In genomic region chr12:4217091-4217490, GRCh38 we compare ENCODE assay signal across 22 cellular contexts. TPM values are rescaled to one million over a fixed set of nuclear protein-coding genes. Genes with fewer than 3 reads are reported as not detected.
DNase-seq lines count a peak whose midpoint lies in the region; ATAC-seq and TF ChIP-seq lines count a peak whose summit lies in the region.
"Had no signal": no experiment of that assay in that cellular context is flagged by ENCODE, and none has a peak within 500 bp of the region (broad histone marks: within the 10 kb centered on the region; RNA-seq: fewer than 3 reads in every experiment).

No MANE protein-coding gene starts in this region.

- no peaks in the 10 kb centered on the region for H3K36me3 ChIP-seq in upper lobe of right lung
- H3K36me3 ChIP-seq: BLaER1 treated with 17β-estradiol and CSF1 and Interleukin-3, amounts not matched to agents 10 nM and 100 nM; WERI-Rb-1 had no signal

- POLR2A ChIA-PET in GM10248 (lab: Yijun Ruan, JAX) = no interaction called here

- CTCF ChIA-PET in GM10248 (lab: Yijun Ruan, JAX) = interaction anchor here (1.2 to 2.5 kb wide), 5 partner anchors 15 to 110 kb away, joined by 3 to 11 read pairs (median 3); no protein-coding TSS in a partner anchor

- no peaks in the 10 kb centered on the region for H3K27me3 Mint-ChIP-seq in activated naive CD8-positive, alpha-beta T cell
- H3K27me3 Mint-ChIP-seq in activated naive CD8-positive, alpha-beta T cell treated with anti-CD3 and anti-CD28 coated beads for 36 hours = no peaks in the 10 kb centered on the region

- H3K27ac Mint-ChIP-seq in activated naive CD8-positive, alpha-beta T cell = peak overlapping the region; percentile 23
- H3K27ac Mint-ChIP-seq in activated naive CD8-positive, alpha-beta T cell treated with anti-CD3 and anti-CD28 coated beads for 36 hours = no peak overlapping the region
- H3K27ac Mint-ChIP-seq: activated T-helper 2 cell treated with anti-CD3 and anti-CD28 coated beads, Interferon-gamma antibody, Interleukin-2, Interleukin-4, amounts not matched to agents 10 μg/mL and 5 μg/mL and 100 μg/mL, durations not matched to agents 14 hours and 24 hours and 36 hours had no signal

- no peaks in the 10 kb centered on the region for H3K9me3 ChIP-seq in upper lobe of right lung
- H3K9me3 ChIP-seq: body of pancreas, SK-N-SH had no signal

- no peaks in the 10 kb centered on the region for H3K27me3 ChIP-seq in upper lobe of right lung
- H3K27me3 ChIP-seq: body of pancreas had no signal

- no peaks in the 10 kb centered on the region for H3K4me1 ChIP-seq in upper lobe of right lung
- H3K4me1 ChIP-seq: body of pancreas, psoas muscle had no signal

- ATAC-seq in upper lobe of right lung (peak; percentile 48), HG03159 (IDR thresholded peaks at IDR 0.05; ENCODE audit: unreplicated experiment) (no peak)
- ATAC-seq: body of pancreas, psoas muscle had no signal

- H3K36me3 Mint-ChIP-seq in activated naive CD8-positive, alpha-beta T cell = no peaks in the 10 kb centered on the region
- H3K36me3 Mint-ChIP-seq in activated naive CD8-positive, alpha-beta T cell treated with anti-CD3 and anti-CD28 coated beads for 36 hours = no peaks in the 10 kb centered on the region

- no peak overlapping the region for H3K4me3 Mint-ChIP-seq in activated naive CD8-positive, alpha-beta T cell
- no peak overlapping the region for H3K4me3 Mint-ChIP-seq in activated naive CD8-positive, alpha-beta T cell treated with anti-CD3 and anti-CD28 coated beads for 36 hours

- H3K4me3 ChIP-seq in NB4 (ENCODE audit: low read depth, low read length) = no peak overlapping the region
- no peak overlapping the region for H3K4me3 ChIP-seq in upper lobe of right lung
- H3K4me3 ChIP-seq: BLaER1 treated with 17β-estradiol and CSF1 and Interleukin-3, amounts not matched to agents 10 nM and 100 nM; body of pancreas; psoas muscle had no signal

- no peaks in the 10 kb centered on the region for H3K9me3 Mint-ChIP-seq in activated naive CD8-positive, alpha-beta T cell (ENCODE audit: low read depth)
- H3K9me3 Mint-ChIP-seq in activated naive CD8-positive, alpha-beta T cell treated with anti-CD3 and anti-CD28 coated beads for 36 hours = no peaks in the 10 kb centered on the region
- H3K9me3 Mint-ChIP-seq: activated T-helper 2 cell treated with anti-CD3 and anti-CD28 coated beads, Interferon-gamma antibody, Interleukin-2, Interleukin-4, amounts not matched to agents 10 μg/mL and 5 μg/mL and 100 μg/mL, durations not matched to agents 14 hours and 24 hours and 36 hours had no signal

- DNase-seq in activated naive CD8-positive, alpha-beta T cell treated with anti-CD3 and anti-CD28 coated beads for 36 hours = no peak
- DNase-seq in NB4 (ENCODE audit: low read depth) (peak; percentile 63), germinal center (ENCODE audit: low spot score) (peak; percentile 16), upper lobe of right lung (no peak), AML-193 (lab: John Stamatoyannopoulos, UW) (no peak), GM10248 (ENCODE audit: extremely low spot score) (no peak)
- DNase-seq: activated CD4-positive, alpha-beta T cell treated with anti-CD3 and anti-CD28 coated beads, Interleukin-2, amount 50 U/mL, for 1 hour; activated CD8-positive, alpha-beta memory T cell treated with anti-CD3 and anti-CD28 coated beads, Interleukin-2, amount 50 U/mL, for 4 hours; body of pancreas; DMS 273 treated with DMSO at 0.1 percent for 48 hours; NCI-H1048; NCI-H187; psoas muscle; RPMI8226; SK-N-SH; stimulated activated CD8-positive, alpha-beta memory T cell treated with anti-CD3 and anti-CD28 coated beads, Interleukin-4, amount 100 ng/mL, for 48 hours; substantia nigra; WERI-Rb-1 had no signal

- intact Hi-C loops in upper lobe of right lung (cut with DNase I) = no loop called here

- H3K4me1 Mint-ChIP-seq in activated naive CD8-positive, alpha-beta T cell (ENCODE audit: low read depth) = peaks cover 33% of the 10 kb centered on the region
- H3K4me1 Mint-ChIP-seq in activated naive CD8-positive, alpha-beta T cell treated with anti-CD3 and anti-CD28 coated beads for 36 hours = peaks cover 32% of the 10 kb centered on the region

- H3K27ac ChIP-seq in upper lobe of right lung = no peak overlapping the region
- H3K27ac ChIP-seq: body of pancreas, psoas muscle, WERI-Rb-1 had no signal

- TF ChIP-seq CTCF in NB4 (IDR thresholded peaks at IDR 0.05; ENCODE audit: low read depth, low read length) = no peak
- no peak for TF ChIP-seq CTCF in upper lobe of right lung (IDR thresholded peaks at IDR 0.05)
- no peak for TF ChIP-seq CTCF in GM10248 (IDR thresholded peaks at IDR 0.05; ENCODE audit: control extremely low read depth, extremely low read depth, low read depth, missing control alignments)

- TF ChIP-seq POLR2A in NB4 (IDR thresholded peaks at IDR 0.05; ENCODE audit: extremely low read depth, insufficient read length) = no peak

RNA-seq across cellular contexts. Expression of gene CCND2, which starts 56.5 kb away (rescaled TPM):
- total RNA-seq in activated naive CD8-positive, alpha-beta T cell treated with anti-CD3 and anti-CD28 coated beads for 36 hours = 100 to 1,000 TPM; 749 TPM
- total RNA-seq in upper lobe of right lung = 94.2 TPM

Comparison
In these comparisons a context has a peak if more than half of its experiments do, and no peak if none do; other contexts are left out.
1. DNase-seq: peak in NB4 (single experiment) and germinal center (single experiment); none in activated naive CD8-positive, alpha-beta T cell treated with anti-CD3 and anti-CD28 coated beads for 36 hours (single experiment), upper lobe of right lung (single experiment), AML-193 (0 of 2) and GM10248 (single experiment).